In the genomic region with DNA sequence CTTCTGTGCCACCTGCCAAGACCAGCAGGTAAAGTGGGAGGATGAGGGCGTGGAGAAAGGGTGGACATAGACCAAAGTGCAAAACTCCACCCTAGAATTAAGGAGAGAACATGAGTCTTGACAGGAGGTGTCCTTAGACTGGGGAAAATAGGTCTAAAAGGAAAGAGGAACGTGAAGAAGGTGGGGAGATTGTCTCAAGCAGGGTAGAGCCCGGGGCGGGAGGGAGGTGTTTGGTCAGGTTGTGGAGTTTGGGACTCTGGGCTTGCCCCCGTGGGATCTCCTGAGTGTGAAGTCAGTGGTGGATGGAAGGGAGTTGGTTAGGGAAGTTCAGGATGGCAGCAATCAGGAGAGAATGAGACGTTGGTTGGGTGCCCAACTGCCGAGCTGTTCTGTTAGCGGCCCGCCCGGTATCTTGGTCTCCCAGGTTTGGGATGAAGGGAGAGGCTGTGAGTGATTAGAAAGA, we compare ENCODE assay signal across 6 cellular contexts. TPM values are rescaled to one million over a fixed set of nuclear protein-coding genes. Genes with fewer than 3 reads are reported as not detected.
A peak's percentile ranks its signal among the peaks of the same experiment; 100 is the strongest.
DNase-seq lines count a peak whose midpoint lies in the region; ATAC-seq and TF ChIP-seq lines count a peak whose summit lies in the region.

No MANE protein-coding gene starts in this region.

- DNase-seq in T-helper 1 cell = no peak
- DNase-seq in esophagus squamous epithelium (lab: John Stamatoyannopoulos, UW) = no peak

- peak overlapping the region; percentile 98 for H3K27ac Mint-ChIP-seq in T-helper 1 cell treated with Interleukin-12 subunit alpha and Interleukin-12 subunit beta and Interleukin-4 antibody, amounts not matched to agents 30 μg/mL and 1 μg/mL, for 36 hours

- H3K36me3 ChIP-seq in esophagus squamous epithelium = peaks cover 0 to 12% (median under 1%) of the 10 kb centered on the region in 3 donors
- H3K36me3 ChIP-seq in stomach smooth muscle (ENCODE audit: control insufficient read depth in 2 of 2, insufficient read depth in 2 of 2, low read length in 2 of 2) = no peaks in the 10 kb centered on the region

- H3K27ac ChIP-seq in esophagus squamous epithelium (peak overlapping the region; percentile 91 to 100 (median 94)), stomach smooth muscle (ENCODE audit: low read length) (peak overlapping the region; percentile 76)

- no peaks in the 10 kb centered on the region for H3K9me3 ChIP-seq in esophagus squamous epithelium
- H3K9me3 ChIP-seq in stomach smooth muscle (ENCODE audit: control insufficient read depth in 2 of 2, low read length in 2 of 2) = no peaks in the 10 kb centered on the region

- peak overlapping the region; percentile 47 to 93 (median 85) for H3K4me3 ChIP-seq in esophagus squamous epithelium
- peak overlapping the region; percentile 61 to 86 for H3K4me3 ChIP-seq in stomach smooth muscle (ENCODE audit: low read length in 2 of 2)

- 3 to 6% methylated on average over 9 to 10 of the region's 10 CpGs for WGBS in esophagus squamous epithelium, 2 donors

- intact Hi-C loops in esophagus squamous epithelium (cut with DNase I) = no loop called here

- H3K4me3 Mint-ChIP-seq in T-helper 1 cell treated with Interleukin-12 subunit alpha and Interleukin-12 subunit beta and Interleukin-4 antibody, amounts not matched to agents 30 μg/mL and 1 μg/mL, for 36 hours = peak overlapping the region; percentile 100

- peak overlapping the region; percentile 78 to 80 for H3K9ac ChIP-seq in stomach smooth muscle (ENCODE audit: low read length in 2 of 2)

- peaks cover 50% of the 10 kb centered on the region for H3K4me1 Mint-ChIP-seq in T-helper 1 cell treated with Interleukin-12 subunit alpha and Interleukin-12 subunit beta and Interleukin-4 antibody, amounts not matched to agents 30 μg/mL and 1 μg/mL, for 36 hours (ENCODE audit: low read depth)

- no peak for TF ChIP-seq POLR2A in esophagus squamous epithelium (IDR thresholded peaks at IDR 0.05)

- H3K4me1 ChIP-seq in esophagus squamous epithelium (peaks cover 36 to 83% (median 43%) of the 10 kb centered on the region in 3 donors), stomach smooth muscle (ENCODE audit: control insufficient read depth, insufficient read depth, low read length) (peaks cover 37% of the 10 kb centered on the region)

- peaks cover 48% of the 10 kb centered on the region for H3K36me3 Mint-ChIP-seq in T-helper 1 cell treated with Interleukin-12 subunit alpha and Interleukin-12 subunit beta and Interleukin-4 antibody, amounts not matched to agents 30 μg/mL and 1 μg/mL, for 36 hours (ENCODE audit: low read depth)

- no peak for TF ChIP-seq CTCF in esophagus squamous epithelium (IDR thresholded peaks at IDR 0.05)

- no peaks in the 10 kb centered on the region for H3K9me3 Mint-ChIP-seq in T-helper 1 cell treated with Interleukin-12 subunit alpha and Interleukin-12 subunit beta and Interleukin-4 antibody, amounts not matched to agents 30 μg/mL and 1 μg/mL, for 36 hours

- H3K27me3 ChIP-seq in esophagus squamous epithelium (no peaks in the 10 kb centered on the region), stomach smooth muscle (ENCODE audit: control insufficient read depth in 1 of 2, insufficient read depth in 2 of 2, low read length in 2 of 2) (no peaks in the 10 kb centered on the region)

- ATAC-seq in HG03045 (IDR thresholded peaks at IDR 0.05; ENCODE audit: unreplicated experiment) (no peak), GM21723 (IDR thresholded peaks at IDR 0.05; ENCODE audit: unreplicated experiment) (no peak)

- H3K27me3 Mint-ChIP-seq in T-helper 1 cell treated with Interleukin-12 subunit alpha and Interleukin-12 subunit beta and Interleukin-4 antibody, amounts not matched to agents 30 μg/mL and 1 μg/mL, for 36 hours (ENCODE audit: low read depth) = no peaks in the 10 kb centered on the region

RNA-seq across cellular contexts. Expression of gene DGKA, which starts 0.4 kb away (rescaled TPM):
- 100 to 1,000 TPM in 3 of 4 donors, 10 to 100 TPM in 1; 95.7 to 209 (median 159) TPM for total RNA-seq in esophagus squamous epithelium

RNA-seq across cellular contexts. Expression of gene PYM1, which starts 3.7 kb away (rescaled TPM):
- 100 to 1,000 TPM in 1 of 4 donors, 10 to 100 TPM in 3; 60.7 to 107 (median 85.0) TPM for total RNA-seq in esophagus squamous epithelium

RNA-seq across cellular contexts. Expression of gene PMEL, which starts 34.5 kb away (rescaled TPM):
- 1 to 10 TPM in 1 of 4 donors, under 1 TPM in 3; 0.48 to 3.4 (median 0.67) TPM for total RNA-seq in esophagus squamous epithelium

RNA-seq across cellular contexts. Expression of gene CDK2, which starts 35.3 kb away (rescaled TPM):
- total RNA-seq in esophagus squamous epithelium = 10 to 100 TPM; 11.1 to 22.6 (median 17.0) TPM

RNA-seq across cellular contexts. Expression of gene RAB5B, which starts 42.5 kb away (rescaled TPM):
- 10 to 100 TPM; 78.2 to 94.2 (median 86.4) TPM for total RNA-seq in esophagus squamous epithelium
